ENCODE assay signal across 8 cellular contexts in genomic region chr15:89143503-89144162, GRCh38. TPM values are rescaled to one million over a fixed set of nuclear protein-coding genes. Genes with fewer than 3 reads are reported as not detected.
DNase-seq lines count a peak whose midpoint lies in the region; ATAC-seq and TF ChIP-seq lines count a peak whose summit lies in the region.

No MANE protein-coding gene starts in this region.

- DNase-seq in activated CD8-positive, alpha-beta memory T cell treated with anti-CD3 and anti-CD28 coated beads, Interleukin-2, amount 10 ng/mL, durations not matched to agents 7 days and 5 days, result no peak
- DNase-seq in activated CD8-positive, alpha-beta memory T cell treated with anti-CD3 and anti-CD28 coated beads, Interleukin-2, amount 50 U/mL, for 4 hours, result no peak
- DNase-seq in OCI-M1 (lab: John Stamatoyannopoulos, UW) (peak; percentile 5), fibroblast of villous mesenchyme (ENCODE audit: low read depth) (peak; percentile 88), stromal cell of bone marrow (ENCODE audit: low read depth) (peak; percentile 85), NCI-H2227 (lab: John Stamatoyannopoulos, UW; ENCODE audit: unreplicated experiment) (no peak)

- CTCF ChIA-PET in activated CD8-positive, alpha-beta memory T cell treated with anti-CD3 and anti-CD28 coated beads, Interleukin-2, amount 10 ng/mL, durations not matched to agents 7 days and 5 days (lab: Charles Lee), result interaction anchor here (0.6 to 3.3 kb wide), 4 partner anchors 14 to 245 kb away, joined by 4 to 19 read pairs (median 9); no protein-coding TSS in a partner anchor

- H3K36me3 Mint-ChIP-seq in activated CD8-positive, alpha-beta memory T cell treated with anti-CD3 and anti-CD28 coated beads, Interleukin-2, amount 10 ng/mL, durations not matched to agents 7 days and 5 days, result peaks cover 8% of the 10 kb centered on the region
- H3K36me3 Mint-ChIP-seq in stimulated activated memory B cell treated with anti-CD40 and anti-IgM and Interleukin-4, amounts not matched to agents 10 μg/mL and 1 μg/mL and 100 μg/mL, for 72 hours, result peaks cover 31% of the 10 kb centered on the region

- TF ChIP-seq CTCF in fibroblast of villous mesenchyme (IDR thresholded peaks at IDR 0.05; ENCODE audit: insufficient read depth, low read depth, low read length), result no peak

- peak; percentile 88 for ATAC-seq in activated CD8-positive, alpha-beta memory T cell treated with anti-CD3 and anti-CD28 coated beads, Interleukin-2, amount 10 ng/mL, durations not matched to agents 7 days and 5 days
- no peak for ATAC-seq in stimulated activated memory B cell treated with anti-CD40 and anti-IgM and Interleukin-4, amounts not matched to agents 10 μg/mL and 1 μg/mL and 100 μg/mL, for 72 hours
- no peak for ATAC-seq in GM19035 (IDR thresholded peaks at IDR 0.05; ENCODE audit: unreplicated experiment)

- peak overlapping the region; percentile 19 for H3K27ac Mint-ChIP-seq in activated CD8-positive, alpha-beta memory T cell treated with anti-CD3 and anti-CD28 coated beads, Interleukin-2, amount 10 ng/mL, durations not matched to agents 7 days and 5 days
- H3K27ac Mint-ChIP-seq in stimulated activated memory B cell treated with anti-CD40 and anti-IgM and Interleukin-4, amounts not matched to agents 10 μg/mL and 1 μg/mL and 100 μg/mL, for 72 hours, result no peak overlapping the region

- H3K9me3 Mint-ChIP-seq in activated CD8-positive, alpha-beta memory T cell treated with anti-CD3 and anti-CD28 coated beads, Interleukin-2, amount 10 ng/mL, durations not matched to agents 7 days and 5 days (ENCODE audit: low read depth), result no peaks in the 10 kb centered on the region
- no peaks in the 10 kb centered on the region for H3K9me3 Mint-ChIP-seq in stimulated activated memory B cell treated with anti-CD40 and anti-IgM and Interleukin-4, amounts not matched to agents 10 μg/mL and 1 μg/mL and 100 μg/mL, for 72 hours

- no peak overlapping the region for H3K4me3 Mint-ChIP-seq in activated CD8-positive, alpha-beta memory T cell treated with anti-CD3 and anti-CD28 coated beads, Interleukin-2, amount 10 ng/mL, durations not matched to agents 7 days and 5 days
- no peak overlapping the region for H3K4me3 Mint-ChIP-seq in stimulated activated memory B cell treated with anti-CD40 and anti-IgM and Interleukin-4, amounts not matched to agents 10 μg/mL and 1 μg/mL and 100 μg/mL, for 72 hours

- H3K4me3 ChIP-seq in fibroblast of villous mesenchyme (ENCODE audit: low read depth, low read length), result no peak overlapping the region

- H3K27me3 Mint-ChIP-seq in activated CD8-positive, alpha-beta memory T cell treated with anti-CD3 and anti-CD28 coated beads, Interleukin-2, amount 10 ng/mL, durations not matched to agents 7 days and 5 days, result no peaks in the 10 kb centered on the region
- no peaks in the 10 kb centered on the region for H3K27me3 Mint-ChIP-seq in stimulated activated memory B cell treated with anti-CD40 and anti-IgM and Interleukin-4, amounts not matched to agents 10 μg/mL and 1 μg/mL and 100 μg/mL, for 72 hours

- peaks cover 33% of the 10 kb centered on the region for H3K4me1 Mint-ChIP-seq in activated CD8-positive, alpha-beta memory T cell treated with anti-CD3 and anti-CD28 coated beads, Interleukin-2, amount 10 ng/mL, durations not matched to agents 7 days and 5 days
- peaks cover 11% of the 10 kb centered on the region for H3K4me1 Mint-ChIP-seq in stimulated activated memory B cell treated with anti-CD40 and anti-IgM and Interleukin-4, amounts not matched to agents 10 μg/mL and 1 μg/mL and 100 μg/mL, for 72 hours

RNA-seq across cellular contexts. Expression of gene ABHD2, which starts 55.4 kb away (rescaled TPM):
- 10 to 100 TPM; 53.3 to 58.1 TPM for total RNA-seq in activated CD8-positive, alpha-beta memory T cell treated with anti-CD3 and anti-CD28 coated beads, Interleukin-2, amount 10 ng/mL, durations not matched to agents 7 days and 5 days
- 41.2 and 43.6 TPM in 2 replicates for total RNA-seq in fibroblast of villous mesenchyme

Comparison
In these comparisons a context has a peak if more than half of its experiments do, and no peak if none do; other contexts are left out.
1. DNase-seq: peak in OCI-M1 (single experiment), fibroblast of villous mesenchyme (single experiment) and stromal cell of bone marrow (single experiment); none in activated CD8-positive, alpha-beta memory T cell treated with anti-CD3 and anti-CD28 coated beads, Interleukin-2, amount 10 ng/mL, durations not matched to agents 7 days and 5 days (single experiment), activated CD8-positive, alpha-beta memory T cell treated with anti-CD3 and anti-CD28 coated beads, Interleukin-2, amount 50 U/mL, for 4 hours (single experiment) and NCI-H2227 (single experiment).